In the genomic region with DNA sequence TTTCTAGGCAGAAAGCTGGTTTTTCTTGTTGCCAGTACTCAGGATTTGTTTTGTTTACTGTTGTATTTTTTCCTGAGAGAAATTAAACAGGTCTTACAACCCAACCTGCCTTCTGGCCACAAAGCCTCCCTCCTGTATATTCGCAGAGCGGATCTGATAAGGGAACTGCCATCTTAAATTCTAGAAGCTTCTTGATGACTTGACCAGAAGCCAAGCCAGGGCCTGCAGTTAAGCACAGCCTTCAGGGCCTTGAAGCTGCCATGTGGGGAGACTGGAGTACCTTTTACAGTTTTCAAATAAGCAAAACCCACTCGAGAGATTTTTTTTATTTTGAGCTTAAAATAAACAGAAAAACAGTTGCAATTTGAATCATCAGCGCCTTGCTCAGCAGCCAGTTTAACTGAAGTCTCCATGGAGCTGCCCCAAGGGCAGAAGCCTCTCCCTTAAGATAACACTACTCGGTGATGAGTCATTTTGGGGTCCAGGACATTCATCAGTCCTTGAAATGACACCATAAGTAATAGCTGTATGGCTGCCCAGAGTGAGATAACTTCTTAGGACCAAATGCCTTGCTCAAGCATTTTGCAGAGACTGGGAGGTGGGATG, we compare ENCODE assay signal across 9 cellular contexts. TPM values are rescaled to one million over a fixed set of nuclear protein-coding genes. Genes with fewer than 3 reads are reported as not detected.
A peak's percentile ranks its signal among the peaks of the same experiment; 100 is the strongest.
DNase-seq lines count a peak whose midpoint lies in the region; ATAC-seq and TF ChIP-seq lines count a peak whose summit lies in the region.
"Had no signal": no experiment of that assay in that cellular context is flagged by ENCODE, and none has a peak within 500 bp of the region (broad histone marks: within the 10 kb centered on the region; RNA-seq: fewer than 3 reads in every experiment).

No MANE protein-coding gene starts in this region.

- no peak overlapping the region for H3K4me3 Mint-ChIP-seq in MCF 10A (ENCODE audit: unreplicated experiment)
- no peak overlapping the region for H3K4me3 Mint-ChIP-seq in stimulated activated naive B cell treated with anti-CD40 and anti-IgM and Interleukin-4, amounts not matched to agents 10 μg/mL and 1 μg/mL and 100 μg/mL, for 72 hours
- H3K4me3 Mint-ChIP-seq in T-helper 2 cell treated with Interferon-gamma antibody and Interleukin-4, amounts not matched to agents 5 μg/mL and 100 μg/mL, for 36 hours, result no peak overlapping the region

- POLR2A ChIA-PET in MCF 10A (lab: Yijun Ruan, JAX), result interaction anchor here (0.7 to 1.4 kb wide), 5 partner anchors 11 to 281 kb away, joined by 3 to 4 read pairs (median 3); no protein-coding TSS in a partner anchor

- H3K36me3 ChIP-seq in breast epithelium (no peaks in the 10 kb centered on the region), mucosa of descending colon (ENCODE audit: low read depth) (no peaks in the 10 kb centered on the region), colonic mucosa (no peaks in the 10 kb centered on the region)

- peak; percentile 78 for ATAC-seq in HG03135 (IDR thresholded peaks at IDR 0.05; ENCODE audit: unreplicated experiment)
- ATAC-seq in stimulated activated naive B cell treated with anti-CD40 and anti-IgM and Interleukin-4, amounts not matched to agents 10 μg/mL and 1 μg/mL and 100 μg/mL, for 72 hours (replicated peaks), result peak; percentile 65 to 82
- no peak for ATAC-seq in mucosa of descending colon
- ATAC-seq: Panc1 had no signal

- no peak overlapping the region for H3K9ac ChIP-seq in colonic mucosa (ENCODE audit: low read depth in 2 of 2, low read length in 2 of 2)

- no peaks in the 10 kb centered on the region for H3K27me3 Mint-ChIP-seq in MCF 10A (ENCODE audit: insufficient read depth, unreplicated experiment)
- H3K27me3 Mint-ChIP-seq in stimulated activated naive B cell treated with anti-CD40 and anti-IgM and Interleukin-4, amounts not matched to agents 10 μg/mL and 1 μg/mL and 100 μg/mL, for 72 hours, result no peaks in the 10 kb centered on the region
- H3K27me3 Mint-ChIP-seq in T-helper 2 cell treated with Interferon-gamma antibody and Interleukin-4, amounts not matched to agents 5 μg/mL and 100 μg/mL, for 36 hours (ENCODE audit: low read depth), result no peaks in the 10 kb centered on the region

- peaks cover 15% of the 10 kb centered on the region for H3K4me1 Mint-ChIP-seq in MCF 10A (ENCODE audit: insufficient read depth, unreplicated experiment)
- H3K4me1 Mint-ChIP-seq in stimulated activated naive B cell treated with anti-CD40 and anti-IgM and Interleukin-4, amounts not matched to agents 10 μg/mL and 1 μg/mL and 100 μg/mL, for 72 hours, result no peaks in the 10 kb centered on the region
- peaks cover 3% of the 10 kb centered on the region for H3K4me1 Mint-ChIP-seq in T-helper 2 cell treated with Interferon-gamma antibody and Interleukin-4, amounts not matched to agents 5 μg/mL and 100 μg/mL, for 36 hours (ENCODE audit: low read depth)

- H3K36me3 Mint-ChIP-seq in MCF 10A (ENCODE audit: insufficient read depth, unreplicated experiment), result no peaks in the 10 kb centered on the region
- H3K36me3 Mint-ChIP-seq in stimulated activated naive B cell treated with anti-CD40 and anti-IgM and Interleukin-4, amounts not matched to agents 10 μg/mL and 1 μg/mL and 100 μg/mL, for 72 hours, result no peaks in the 10 kb centered on the region
- H3K36me3 Mint-ChIP-seq in T-helper 2 cell treated with Interferon-gamma antibody and Interleukin-4, amounts not matched to agents 5 μg/mL and 100 μg/mL, for 36 hours (ENCODE audit: low read depth), result no peaks in the 10 kb centered on the region

- no peak for TF ChIP-seq CTCF in MCF 10A (IDR thresholded peaks at IDR 0.05; ENCODE audit: unreplicated experiment)
- no peak for TF ChIP-seq CTCF in breast epithelium (IDR thresholded peaks at IDR 0.05)
- TF ChIP-seq CTCF in mucosa of descending colon (IDR thresholded peaks at IDR 0.05), result no peak
- TF ChIP-seq CTCF in colonic mucosa (IDR thresholded peaks at IDR 0.05), result no peak

- no peaks in the 10 kb centered on the region for H3K9me3 ChIP-seq in breast epithelium
- H3K9me3 ChIP-seq in mucosa of descending colon, result no peaks in the 10 kb centered on the region
- H3K9me3 ChIP-seq in colonic mucosa, result no peaks in the 10 kb centered on the region

- H3K27me3 ChIP-seq in breast epithelium (no peaks in the 10 kb centered on the region), colonic mucosa (no peaks in the 10 kb centered on the region)

- H3K27ac ChIP-seq in breast epithelium (no peak overlapping the region), colonic mucosa (no peak overlapping the region)

- BruUV-seq in MCF 10A (replicated peaks; lab: Mats Ljungman, UMichigan), result no TSS peak

- H3K9me3 Mint-ChIP-seq in MCF 10A (ENCODE audit: unreplicated experiment), result no peaks in the 10 kb centered on the region
- H3K9me3 Mint-ChIP-seq in stimulated activated naive B cell treated with anti-CD40 and anti-IgM and Interleukin-4, amounts not matched to agents 10 μg/mL and 1 μg/mL and 100 μg/mL, for 72 hours, result peaks cover 3% of the 10 kb centered on the region in 2 donors
- no peaks in the 10 kb centered on the region for H3K9me3 Mint-ChIP-seq in T-helper 2 cell treated with Interferon-gamma antibody and Interleukin-4, amounts not matched to agents 5 μg/mL and 100 μg/mL, for 36 hours

- no peak for TF ChIP-seq POLR2A in breast epithelium (IDR thresholded peaks at IDR 0.05)

- H3K27ac Mint-ChIP-seq in MCF 10A (ENCODE audit: low read depth, unreplicated experiment), result peak overlapping the region; percentile 81
- no peak overlapping the region for H3K27ac Mint-ChIP-seq in stimulated activated naive B cell treated with anti-CD40 and anti-IgM and Interleukin-4, amounts not matched to agents 10 μg/mL and 1 μg/mL and 100 μg/mL, for 72 hours
- no peak overlapping the region for H3K27ac Mint-ChIP-seq in T-helper 2 cell treated with Interferon-gamma antibody and Interleukin-4, amounts not matched to agents 5 μg/mL and 100 μg/mL, for 36 hours

- no peaks in the 10 kb centered on the region for H3K4me1 ChIP-seq in breast epithelium
- H3K4me1 ChIP-seq in mucosa of descending colon (ENCODE audit: low read depth), result no peaks in the 10 kb centered on the region
- no peaks in the 10 kb centered on the region for H3K4me1 ChIP-seq in colonic mucosa

- CTCF ChIA-PET in MCF 10A (lab: Yijun Ruan, JAX), result interaction anchor here (0.6 to 1.2 kb wide), 3 partner anchors 28 to 112 kb away, joined by 3 read pairs; no protein-coding TSS in a partner anchor

- H3K4me3 ChIP-seq in breast epithelium (no peak overlapping the region), mucosa of descending colon (no peak overlapping the region), colonic mucosa (no peak overlapping the region)

- intact Hi-C loops in MCF 10A (cut with micrococcal nuclease), result no loop called here
- intact Hi-C loops in breast epithelium (cut with DNase I; ENCODE audit: low total_unique reads), result no loop called here
- intact Hi-C loops in mucosa of descending colon (cut with DNase I, micrococcal nuclease), result no loop called here
- intact Hi-C loops in colonic mucosa (cut with DNase I), result no loop called here

- DNase-seq in MCF 10A (ENCODE audit: unreplicated experiment) (peak; percentile 83), breast epithelium (ENCODE audit: low spot score in 2 of 2) (no peak), astrocyte of the hippocampus (ENCODE audit: low read depth, low spot score) (peak; percentile 25), mucosa of descending colon (no peak), colonic mucosa (no peak)
- peak; percentile 5 for DNase-seq in stimulated activated naive B cell treated with anti-CD40 and anti-IgM and Interleukin-4, amounts not matched to agents 10 μg/mL and 1 μg/mL and 100 μg/mL, for 72 hours
- no peak for DNase-seq in T-helper 2 cell treated with Interferon-gamma antibody and Interleukin-4, amounts not matched to agents 5 μg/mL and 100 μg/mL, for 36 hours (ENCODE audit: low spot score)

RNA-seq across cellular contexts. Expression of gene PHLPP1, which starts 51.5 kb away (rescaled TPM):
- total RNA-seq in MCF 10A (2022) (12.4 and 13.1 TPM in 2 replicates), breast epithelium (10 to 100 TPM in 2 of 3 donors, 1 to 10 TPM in 1; 9.8 to 19.9 (median 15.4) TPM), mucosa of descending colon (10 to 100 TPM; 17.9 to 28.9 (median 19.7) TPM), colonic mucosa (10 to 100 TPM; 22.1 to 24.2 TPM)

Comparison
In these comparisons a context has a peak if more than half of its experiments do, and no peak if none do; other contexts are left out.
1. DNase-seq: peak in MCF 10A (single experiment), astrocyte of the hippocampus (single experiment) and stimulated activated naive B cell treated with anti-CD40 and anti-IgM and Interleukin-4, amounts not matched to agents 10 μg/mL and 1 μg/mL and 100 μg/mL, for 72 hours (single experiment); none in breast epithelium (0 of 2), mucosa of descending colon (0 of 3), T-helper 2 cell treated with Interferon-gamma antibody and Interleukin-4, amounts not matched to agents 5 μg/mL and 100 μg/mL, for 36 hours (single experiment) and colonic mucosa (single experiment).